1 cellular context compared by ENCODE assay signal in the genomic region with DNA sequence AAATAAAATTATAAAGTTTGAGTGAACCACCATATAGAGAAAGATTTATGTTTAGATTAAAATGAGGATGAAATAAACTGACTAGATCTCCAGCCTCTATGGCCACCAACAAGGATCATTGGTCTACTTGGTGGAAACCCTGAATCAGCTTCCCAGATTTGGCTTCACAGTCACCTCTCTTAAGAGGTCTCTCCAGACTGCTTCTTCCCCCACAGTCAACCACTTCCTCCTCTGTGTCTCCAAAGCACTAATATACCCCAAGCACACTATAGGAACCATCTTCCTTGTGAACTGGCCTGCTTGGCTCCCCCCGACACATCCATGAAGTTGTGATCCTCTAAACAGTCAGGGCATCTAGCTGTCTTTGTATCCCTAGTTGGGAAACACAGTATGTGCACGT.
TF ChIP-seq lines count a peak whose summit lies in the region.

No MANE protein-coding gene starts in this region.

TF ChIP-seq in HepG2, 621 proteins besides CTCF, POLR2A, EP300 and RAD21 (continued from another document):
- TF ChIP-seq, protein P1, sequence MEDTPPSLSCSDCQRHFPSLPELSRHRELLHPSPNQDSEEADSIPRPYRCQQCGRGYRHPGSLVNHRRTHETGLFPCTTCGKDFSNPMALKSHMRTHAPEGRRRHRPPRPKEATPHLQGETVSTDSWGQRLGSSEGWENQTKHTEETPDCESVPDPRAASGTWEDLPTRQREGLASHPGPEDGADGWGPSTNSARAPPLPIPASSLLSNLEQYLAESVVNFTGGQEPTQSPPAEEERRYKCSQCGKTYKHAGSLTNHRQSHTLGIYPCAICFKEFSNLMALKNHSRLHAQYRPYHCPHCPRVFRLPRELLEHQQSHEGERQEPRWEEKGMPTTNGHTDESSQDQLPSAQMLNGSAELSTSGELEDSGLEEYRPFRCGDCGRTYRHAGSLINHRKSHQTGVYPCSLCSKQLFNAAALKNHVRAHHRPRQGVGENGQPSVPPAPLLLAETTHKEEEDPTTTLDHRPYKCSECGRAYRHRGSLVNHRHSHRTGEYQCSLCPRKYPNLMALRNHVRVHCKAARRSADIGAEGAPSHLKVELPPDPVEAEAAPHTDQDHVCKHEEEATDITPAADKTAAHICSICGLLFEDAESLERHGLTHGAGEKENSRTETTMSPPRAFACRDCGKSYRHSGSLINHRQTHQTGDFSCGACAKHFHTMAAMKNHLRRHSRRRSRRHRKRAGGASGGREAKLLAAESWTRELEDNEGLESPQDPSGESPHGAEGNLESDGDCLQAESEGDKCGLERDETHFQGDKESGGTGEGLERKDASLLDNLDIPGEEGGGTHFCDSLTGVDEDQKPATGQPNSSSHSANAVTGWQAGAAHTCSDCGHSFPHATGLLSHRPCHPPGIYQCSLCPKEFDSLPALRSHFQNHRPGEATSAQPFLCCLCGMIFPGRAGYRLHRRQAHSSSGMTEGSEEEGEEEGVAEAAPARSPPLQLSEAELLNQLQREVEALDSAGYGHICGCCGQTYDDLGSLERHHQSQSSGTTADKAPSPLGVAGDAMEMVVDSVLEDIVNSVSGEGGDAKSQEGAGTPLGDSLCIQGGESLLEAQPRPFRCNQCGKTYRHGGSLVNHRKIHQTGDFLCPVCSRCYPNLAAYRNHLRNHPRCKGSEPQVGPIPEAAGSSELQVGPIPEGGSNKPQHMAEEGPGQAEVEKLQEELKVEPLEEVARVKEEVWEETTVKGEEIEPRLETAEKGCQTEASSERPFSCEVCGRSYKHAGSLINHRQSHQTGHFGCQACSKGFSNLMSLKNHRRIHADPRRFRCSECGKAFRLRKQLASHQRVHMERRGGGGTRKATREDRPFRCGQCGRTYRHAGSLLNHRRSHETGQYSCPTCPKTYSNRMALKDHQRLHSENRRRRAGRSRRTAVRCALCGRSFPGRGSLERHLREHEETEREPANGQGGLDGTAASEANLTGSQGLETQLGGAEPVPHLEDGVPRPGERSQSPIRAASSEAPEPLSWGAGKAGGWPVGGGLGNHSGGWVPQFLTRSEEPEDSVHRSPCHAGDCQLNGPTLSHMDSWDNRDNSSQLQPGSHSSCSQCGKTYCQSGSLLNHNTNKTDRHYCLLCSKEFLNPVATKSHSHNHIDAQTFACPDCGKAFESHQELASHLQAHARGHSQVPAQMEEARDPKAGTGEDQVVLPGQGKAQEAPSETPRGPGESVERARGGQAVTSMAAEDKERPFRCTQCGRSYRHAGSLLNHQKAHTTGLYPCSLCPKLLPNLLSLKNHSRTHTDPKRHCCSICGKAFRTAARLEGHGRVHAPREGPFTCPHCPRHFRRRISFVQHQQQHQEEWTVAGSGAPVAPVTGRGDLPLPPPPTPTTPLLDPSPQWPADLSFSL (CRISPR knock-in tag; IDR thresholded peaks at IDR 0.05), result no peak
